8 cellular contexts compared by ENCODE assay signal in the genomic region with DNA sequence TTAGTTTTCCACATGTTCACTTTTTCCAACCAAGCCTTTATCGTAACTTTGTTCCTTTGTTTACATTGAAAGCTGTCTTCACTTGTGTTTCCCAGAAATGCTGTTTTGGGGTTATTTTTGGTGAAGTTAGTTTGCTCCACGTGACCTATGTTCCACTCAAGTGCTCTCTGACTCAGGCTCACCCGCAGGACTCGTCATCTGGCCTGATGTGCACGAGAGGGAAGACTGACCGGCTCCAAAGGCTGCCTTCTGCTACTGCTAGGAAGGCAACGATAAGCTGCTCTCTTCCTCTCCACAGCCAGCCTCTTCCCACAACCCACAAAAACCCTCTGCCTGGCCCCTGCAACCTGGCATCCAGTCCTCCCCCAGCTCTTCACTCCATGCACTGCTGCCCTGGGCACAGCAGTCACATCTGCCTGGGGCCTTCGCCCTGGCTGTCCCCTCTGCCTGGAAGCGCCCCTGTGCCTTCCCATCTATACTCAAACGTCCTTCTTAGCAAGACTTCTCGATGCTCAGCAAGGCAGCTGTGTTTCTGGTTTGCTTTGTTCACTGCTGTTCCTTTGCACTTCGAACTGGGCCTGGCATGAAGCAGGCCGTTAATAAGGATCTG. TPM values are rescaled to one million over a fixed set of nuclear protein-coding genes. Genes with fewer than 3 reads are reported as not detected.
DNase-seq lines count a peak whose midpoint lies in the region; ATAC-seq and TF ChIP-seq lines count a peak whose summit lies in the region.

No MANE protein-coding gene starts in this region.

- intact Hi-C loops in tibial artery (cut with DNase I; ENCODE audit: low total_unique reads), result loop anchor here (1.0 kb wide), 1 partner anchor 29 kb away; the partner anchor contains the start of gene ZCCHC14

- ATAC-seq in activated CD8-positive, alpha-beta T cell treated with anti-CD3 and anti-CD28 coated beads, Interleukin-2, amount 10 ng/mL, durations not matched to agents 7 days and 5 days, result peak; percentile 53
- peak; percentile 49 to 63 for ATAC-seq in naive thymus-derived CD8-positive, alpha-beta T cell
- ATAC-seq in HG03521 (IDR thresholded peaks at IDR 0.05; ENCODE audit: unreplicated experiment), result no peak

- POLR2A ChIA-PET in activated CD8-positive, alpha-beta T cell treated with anti-CD3 and anti-CD28 coated beads, Interleukin-2, amount 10 ng/mL, durations not matched to agents 7 days and 5 days (lab: Charles Lee), result interaction anchor here (0.7 kb wide), 1 partner anchor 27 kb away, joined by 4 read pairs; no protein-coding TSS in a partner anchor
- POLR2A ChIA-PET in naive thymus-derived CD8-positive, alpha-beta T cell (lab: Charles Lee), result interaction anchor here (0.7 to 1.6 kb wide), 4 partner anchors 16 to 81 kb away, joined by 3 to 10 read pairs (median 4); partner anchors contain the start of gene FBXO31

- peak overlapping the region; percentile 36 for H3K4me3 Mint-ChIP-seq in activated CD8-positive, alpha-beta T cell treated with anti-CD3 and anti-CD28 coated beads, Interleukin-2, amount 10 ng/mL, durations not matched to agents 7 days and 5 days
- H3K4me3 Mint-ChIP-seq in naive thymus-derived CD8-positive, alpha-beta T cell, result peak overlapping the region; percentile 52 to 89 (median 76)

- no peak overlapping the region for H3K4me2 ChIP-seq in Karpas-422 (ENCODE audit: low read depth, low read length, poor library complexity, severe bottlenecking)

- H3K27me3 Mint-ChIP-seq in activated CD8-positive, alpha-beta T cell treated with anti-CD3 and anti-CD28 coated beads, Interleukin-2, amount 10 ng/mL, durations not matched to agents 7 days and 5 days (ENCODE audit: low read depth), result peaks cover 9% of the 10 kb centered on the region
- H3K27me3 Mint-ChIP-seq in naive thymus-derived CD8-positive, alpha-beta T cell, result no peaks in the 10 kb centered on the region

- H3K36me3 Mint-ChIP-seq in activated CD8-positive, alpha-beta T cell treated with anti-CD3 and anti-CD28 coated beads, Interleukin-2, amount 10 ng/mL, durations not matched to agents 7 days and 5 days (ENCODE audit: low read depth), result no peaks in the 10 kb centered on the region
- H3K36me3 Mint-ChIP-seq in naive thymus-derived CD8-positive, alpha-beta T cell, result peaks cover 0 to 10% (median 2%) of the 10 kb centered on the region in 3 donors

- H3K9me3 Mint-ChIP-seq in activated CD8-positive, alpha-beta T cell treated with anti-CD3 and anti-CD28 coated beads, Interleukin-2, amount 10 ng/mL, durations not matched to agents 7 days and 5 days (ENCODE audit: insufficient read depth), result no peaks in the 10 kb centered on the region
- no peaks in the 10 kb centered on the region for H3K9me3 Mint-ChIP-seq in naive thymus-derived CD8-positive, alpha-beta T cell

- H3K9me2 ChIP-seq in Karpas-422 (replicated peaks; ENCODE audit: insufficient read depth, low read length), result no peaks in the 10 kb centered on the region

- H3K27me3 ChIP-seq in esophagus (ENCODE audit: control insufficient read depth in 1 of 2, insufficient read depth in 2 of 2, low read length in 2 of 2), result no peaks in the 10 kb centered on the region
- no peaks in the 10 kb centered on the region for H3K27me3 ChIP-seq in tibial artery
- no peaks in the 10 kb centered on the region for H3K27me3 ChIP-seq in Karpas-422 (ENCODE audit: low read length)

- H4K20me1 ChIP-seq in Karpas-422 (ENCODE audit: insufficient read depth, low read depth, low read length), result no peaks in the 10 kb centered on the region

- peak in 1 of 2 experiments; percentile 12 for TF ChIP-seq CTCF in tibial artery (IDR thresholded peaks at IDR 0.05)

- no peak overlapping the region for H2AFZ ChIP-seq in Karpas-422 (ENCODE audit: low read length)

- peaks cover 22% of the 10 kb centered on the region for H3K4me1 Mint-ChIP-seq in activated CD8-positive, alpha-beta T cell treated with anti-CD3 and anti-CD28 coated beads, Interleukin-2, amount 10 ng/mL, durations not matched to agents 7 days and 5 days (ENCODE audit: low read depth)
- peaks cover 16 to 53% (median 35%) of the 10 kb centered on the region in 4 donors for H3K4me1 Mint-ChIP-seq in naive thymus-derived CD8-positive, alpha-beta T cell

- CTCF ChIA-PET in activated CD8-positive, alpha-beta T cell treated with anti-CD3 and anti-CD28 coated beads, Interleukin-2, amount 10 ng/mL, durations not matched to agents 7 days and 5 days (lab: Charles Lee), result interaction anchor here (1.2 to 1.6 kb wide), 3 partner anchors 11 to 305 kb away, joined by 3 to 5 read pairs (median 3); no protein-coding TSS in a partner anchor

- H3K36me3 ChIP-seq in esophagus (ENCODE audit: control insufficient read depth in 2 of 2, insufficient read depth in 2 of 2, low read length in 1 of 2), result peaks cover 0 to under 1% of the 10 kb centered on the region in 2 donors
- H3K36me3 ChIP-seq in tibial artery, result peaks cover under 1 to 3% (median 1%) of the 10 kb centered on the region in 3 donors
- no peaks in the 10 kb centered on the region for H3K36me3 ChIP-seq in Karpas-422 (ENCODE audit: insufficient read depth, low read length)

- DNase-seq in COLO829 (ENCODE audit: low spot score) (peak; percentile 40), tibial artery (peak; percentile 93 to 94), Karpas-422 (no peak)
- DNase-seq in Jurkat, Clone E6-1 (ENCODE audit: low read depth, low spot score), result peak; percentile 17
- DNase-seq in activated CD8-positive, alpha-beta T cell treated with anti-CD3 and anti-CD28 coated beads, Interleukin-2, amount 10 ng/mL, durations not matched to agents 7 days and 5 days, result peak; percentile 37
- no peak for DNase-seq in naive thymus-derived CD8-positive, alpha-beta T cell

- WGBS in esophagus, 2 donors, result 15 to 18% methylated on average over 13 of the region's 13 CpGs

- no peaks in the 10 kb centered on the region for H3K79me2 ChIP-seq in Karpas-422 (ENCODE audit: low read length)

- H3K4me3 ChIP-seq in Jurkat, Clone E6-1 (ENCODE audit: low read length), result no peak overlapping the region
- H3K4me3 ChIP-seq in esophagus (ENCODE audit: low read depth in 1 of 2, low read length in 2 of 2) (no peak overlapping the region), tibial artery (peak overlapping the region; percentile 29 to 37), Karpas-422 (ENCODE audit: low read length) (no peak overlapping the region)

- H3K9me3 ChIP-seq in esophagus (ENCODE audit: control insufficient read depth in 2 of 2, insufficient read depth in 1 of 2, low read depth in 1 of 2, low read length in 1 of 2) (no peaks in the 10 kb centered on the region), tibial artery (no peaks in the 10 kb centered on the region), Karpas-422 (ENCODE audit: low read length) (no peaks in the 10 kb centered on the region)

- H3K9ac ChIP-seq in Karpas-422 (ENCODE audit: low read length), result no peak overlapping the region

- H3K4me1 ChIP-seq in esophagus (ENCODE audit: control insufficient read depth in 2 of 2, insufficient read depth in 2 of 2, low read length in 1 of 2), result peaks cover 14 to 18% of the 10 kb centered on the region in 2 donors
- H3K4me1 ChIP-seq in tibial artery, result peaks cover 0 to 76% (median 55%) of the 10 kb centered on the region in 4 donors
- H3K4me1 ChIP-seq in Karpas-422 (ENCODE audit: low read length), result peaks cover 5% of the 10 kb centered on the region

- H3K27ac ChIP-seq in esophagus (ENCODE audit: low read depth in 2 of 2, low read length in 1 of 2), result peak overlapping the region; percentile 86 to 92
- peak overlapping the region; percentile 92 to 93 for H3K27ac ChIP-seq in tibial artery
- H3K27ac ChIP-seq in Karpas-422 (ENCODE audit: low read length), result no peak overlapping the region

- H3K27ac Mint-ChIP-seq in activated CD8-positive, alpha-beta T cell treated with anti-CD3 and anti-CD28 coated beads, Interleukin-2, amount 10 ng/mL, durations not matched to agents 7 days and 5 days, result no peak overlapping the region
- H3K27ac Mint-ChIP-seq in naive thymus-derived CD8-positive, alpha-beta T cell, result peak overlapping the region; percentile 38 to 94 (median 88)

RNA-seq across cellular contexts. Expression of gene ZCCHC14, which starts 28.0 kb away (rescaled TPM):
- polyA plus RNA-seq in Jurkat, Clone E6-1 (2012; ENCODE audit: insufficient read depth, insufficient read length), result 3.8 TPM
- 1 to 10 TPM; 2.6 to 2.7 TPM for total RNA-seq in activated CD8-positive, alpha-beta T cell treated with anti-CD3 and anti-CD28 coated beads, Interleukin-2, amount 10 ng/mL, durations not matched to agents 7 days and 5 days
- 1 to 10 TPM; 6.8 to 8.0 TPM for polyA plus RNA-seq in esophagus
- total RNA-seq in naive thymus-derived CD8-positive, alpha-beta T cell, result 10 to 100 TPM; 29.5 to 33.8 TPM
- polyA plus RNA-seq in naive thymus-derived CD8-positive, alpha-beta T cell, result under 1 TPM; 0.37 to 0.85 (median 0.43) TPM
- total RNA-seq in Karpas-422 (2014; rRNA removed; shearing (Covaris generic); ENCODE audit: low replicate concordance), result not detected in 2 replicates

Comparison
In these comparisons a context has a peak if more than half of its experiments do, and no peak if none do; other contexts are left out.
1. DNase-seq: peak in COLO829 (single experiment), Jurkat, Clone E6-1 (single experiment), activated CD8-positive, alpha-beta T cell treated with anti-CD3 and anti-CD28 coated beads, Interleukin-2, amount 10 ng/mL, durations not matched to agents 7 days and 5 days (single experiment) and tibial artery (2 of 2); none in naive thymus-derived CD8-positive, alpha-beta T cell (0 of 10) and Karpas-422 (single experiment).
2. H3K4me3 ChIP-seq: peak in tibial artery (2 of 2); none in Jurkat, Clone E6-1 (single experiment), esophagus (0 of 2) and Karpas-422 (single experiment).
3. RNA of gene ZCCHC14, which starts 28.0 kb away (total RNA-seq): 29.5 to 33.8 TPM in naive thymus-derived CD8-positive, alpha-beta T cell; 2.6 to 2.7 TPM in activated CD8-positive, alpha-beta T cell treated with anti-CD3 and anti-CD28 coated beads, Interleukin-2, amount 10 ng/mL, durations not matched to agents 7 days and 5 days and not detected in Karpas-422; every median in the first group is over 4 times any median in the second.